ENCODE assay signal across 29 cellular contexts in the genomic region with DNA sequence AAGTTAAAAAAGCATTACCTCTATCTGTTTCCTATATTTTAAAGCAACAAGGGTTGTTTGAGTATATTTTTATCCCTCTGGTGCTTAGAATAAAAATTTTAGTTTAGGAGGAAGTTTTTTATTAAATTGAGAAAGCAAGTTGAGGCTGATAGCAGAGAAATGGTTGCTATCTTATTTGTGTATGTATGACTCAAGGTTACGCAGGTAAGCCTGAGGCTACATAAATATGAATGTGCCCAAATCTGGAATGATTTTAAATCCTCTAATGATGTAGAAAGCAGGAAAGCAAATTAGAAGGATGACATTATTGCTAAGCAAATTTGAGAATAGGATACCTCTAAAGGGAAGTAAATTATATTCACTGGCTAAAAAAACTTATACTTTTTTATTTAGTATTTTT.
"Had no signal": no experiment of that assay in that cellular context is flagged by ENCODE, and none has a peak within 500 bp of the region (broad histone marks: within the 10 kb centered on the region; RNA-seq: fewer than 3 reads in every experiment).

No MANE protein-coding gene starts in this region.

- H3K36me3 ChIP-seq: neural progenitor cell, neutrophil, uterus had no signal

- H3K36me3 Mint-ChIP-seq: naive B cell; natural killer cell; stimulated activated memory B cell treated with anti-CD40 and anti-IgM and Interleukin-4, amounts not matched to agents 10 μg/mL and 1 μg/mL and 100 μg/mL, for 72 hours had no signal

- H3K4me1 ChIP-seq: left ventricle myocardium inferior, neural progenitor cell, parathyroid adenoma, psoas muscle, right atrium auricular region, right lobe of liver, tibial nerve, uterus had no signal

- H3K27me3 ChIP-seq: neural progenitor cell, neutrophil, right atrium auricular region, right lobe of liver, tibial nerve, uterus had no signal

- H3K9ac ChIP-seq: neural progenitor cell, parathyroid adenoma had no signal

- H3K9me3 ChIP-seq: neutrophil, psoas muscle, right atrium auricular region, right lobe of liver, uterus had no signal

- H3K4me2 ChIP-seq: neural progenitor cell, smooth muscle cell had no signal

- H3K27ac Mint-ChIP-seq: immature natural killer cell; mesothelial cell of epicardium; naive B cell; natural killer cell; nephron progenitor cell; neural progenitor cell; stimulated activated memory B cell treated with anti-CD40 and anti-IgM and Interleukin-4, amounts not matched to agents 10 μg/mL and 1 μg/mL and 100 μg/mL, for 72 hours; stimulated activated naive CD8-positive, alpha-beta T cell treated with anti-CD3 and anti-CD28 coated beads, Interleukin-15, amount 100 ng/mL, for 72 hours; type B pancreatic cell had no signal

- H3K27ac ChIP-seq: left ventricle myocardium inferior, neural progenitor cell, neutrophil, parathyroid adenoma, psoas muscle, right atrium auricular region, right lobe of liver, tibial nerve, uterus had no signal

- H3K4me3 ChIP-seq: left ventricle myocardium inferior, lung, neural progenitor cell, psoas muscle, right atrium auricular region, right lobe of liver, smooth muscle cell, tibial nerve, uterus had no signal

- H3K79me2 ChIP-seq: parathyroid adenoma had no signal

- H3K27me3 Mint-ChIP-seq: naive B cell; stimulated activated memory B cell treated with anti-CD40 and anti-IgM and Interleukin-4, amounts not matched to agents 10 μg/mL and 1 μg/mL and 100 μg/mL, for 72 hours; stimulated activated naive CD8-positive, alpha-beta T cell treated with anti-CD3 and anti-CD28 coated beads, Interleukin-15, amount 100 ng/mL, for 72 hours; type B pancreatic cell had no signal

- H3K4me3 Mint-ChIP-seq: immature natural killer cell; mesothelial cell of epicardium; naive B cell; natural killer cell; nephron progenitor cell; neural progenitor cell; stimulated activated memory B cell treated with anti-CD40 and anti-IgM and Interleukin-4, amounts not matched to agents 10 μg/mL and 1 μg/mL and 100 μg/mL, for 72 hours; stimulated activated naive CD8-positive, alpha-beta T cell treated with anti-CD3 and anti-CD28 coated beads, Interleukin-15, amount 100 ng/mL, for 72 hours; type B pancreatic cell had no signal

- H2AFZ ChIP-seq: neural progenitor cell, parathyroid adenoma had no signal

- FAIRE-seq: islet of Langerhans had no signal

- H3K9me3 Mint-ChIP-seq: neural progenitor cell, type B pancreatic cell had no signal

- DNase-seq: hypothalamus; immature natural killer cell; left ventricle myocardium inferior; mesendoderm; naive B cell; natural killer cell; nephron progenitor cell; occipital lobe; psoas muscle; right lobe of liver; stimulated activated CD4-positive, alpha-beta T cell treated with anti-CD3 and anti-CD28 coated beads, Interleukin-1b, Interleukin-23, amount 100 ng/mL, for 48 hours; stimulated activated CD4-positive, alpha-beta T cell treated with anti-CD3 and anti-CD28 coated beads, Interleukin-2, amount 100 ng/mL, for 48 hours; stimulated activated CD4-positive, alpha-beta T cell treated with anti-CD3 and anti-CD28 coated beads, Interleukin-4, amount 100 ng/mL, for 4 hours; stimulated activated CD8-positive, alpha-beta memory T cell treated with anti-CD3 and anti-CD28 coated beads, Interleukin-4, amount 100 ng/mL, for 48 hours; stimulated activated naive CD4-positive, alpha-beta T cell treated with Interleukin-2 at 50 U/mL for 16 hours; stimulated activated naive CD8-positive, alpha-beta T cell treated with anti-CD3 and anti-CD28 coated beads, Interleukin-15, amount 100 ng/mL, for 72 hours; substantia nigra; uterus had no signal

- H3K4me1 Mint-ChIP-seq: immature natural killer cell; mesothelial cell of epicardium; naive B cell; natural killer cell; nephron progenitor cell; neural progenitor cell; stimulated activated memory B cell treated with anti-CD40 and anti-IgM and Interleukin-4, amounts not matched to agents 10 μg/mL and 1 μg/mL and 100 μg/mL, for 72 hours; stimulated activated naive CD8-positive, alpha-beta T cell treated with anti-CD3 and anti-CD28 coated beads, Interleukin-15, amount 100 ng/mL, for 72 hours had no signal
